Comparison of ENCODE assay signal across 8 cellular contexts in genomic region chr16:24499193-24499814, GRCh38. TPM values are rescaled to one million over a fixed set of nuclear protein-coding genes. Genes with fewer than 3 reads are reported as not detected.
DNase-seq lines count a peak whose midpoint lies in the region; ATAC-seq and TF ChIP-seq lines count a peak whose summit lies in the region.

No MANE protein-coding gene starts in this region.

- H4K20me1 ChIP-seq in osteoblast (ENCODE audit: insufficient read depth, low read length) = no peaks in the 10 kb centered on the region

- no peak overlapping the region for H3K4me2 ChIP-seq in osteoblast (ENCODE audit: insufficient read depth, low read length)

- peaks cover 25% of the 10 kb centered on the region for H3K27me3 Mint-ChIP-seq in activated T-cell treated with anti-CD3 and anti-CD28 coated beads, Interleukin-2, amount 50 U/mL, for 24 hours

- no peaks in the 10 kb centered on the region for H3K27me3 ChIP-seq in osteoblast (ENCODE audit: insufficient read depth, low read length)

- H3K4me1 Mint-ChIP-seq in activated T-cell treated with anti-CD3 and anti-CD28 coated beads, Interleukin-2, amount 50 U/mL, for 24 hours (ENCODE audit: low read depth) = no peaks in the 10 kb centered on the region

- no peaks in the 10 kb centered on the region for H3K9me3 Mint-ChIP-seq in activated T-cell treated with anti-CD3 and anti-CD28 coated beads, Interleukin-2, amount 50 U/mL, for 24 hours

- no peak overlapping the region for H2AFZ ChIP-seq in osteoblast (ENCODE audit: low read length)

- no peak overlapping the region for H3K4me3 Mint-ChIP-seq in activated T-cell treated with anti-CD3 and anti-CD28 coated beads, Interleukin-2, amount 50 U/mL, for 24 hours

- no peak overlapping the region for H3K27ac Mint-ChIP-seq in activated T-cell treated with anti-CD3 and anti-CD28 coated beads, Interleukin-2, amount 50 U/mL, for 24 hours

- TF ChIP-seq CTCF in GM12873 (IDR thresholded peaks at IDR 0.05; ENCODE audit: insufficient read depth, low read depth, low read length, missing control alignments) (peak; percentile 57), osteoblast (IDR thresholded peaks at IDR 0.05; ENCODE audit: extremely low read depth, low read depth, low read length) (peak; percentile 57)

- ATAC-seq in GM21528 (IDR thresholded peaks at IDR 0.05; ENCODE audit: low FRiP score, unreplicated experiment) (no peak), HG03457 (IDR thresholded peaks at IDR 0.05; ENCODE audit: unreplicated experiment) (no peak)

- H3K27ac ChIP-seq in osteoblast (ENCODE audit: low read depth, low read length) = no peak overlapping the region

- no peaks in the 10 kb centered on the region for H3K9me3 ChIP-seq in osteoblast (ENCODE audit: low read depth, low read length)

- H3K4me1 ChIP-seq in osteoblast (ENCODE audit: insufficient read depth, low read length) = no peaks in the 10 kb centered on the region

- no peaks in the 10 kb centered on the region for H3K36me3 Mint-ChIP-seq in activated T-cell treated with anti-CD3 and anti-CD28 coated beads, Interleukin-2, amount 50 U/mL, for 24 hours (ENCODE audit: low read depth)

- DNase-seq in AG08395 (ENCODE audit: low spot score) (peak; percentile 56), NCI-H82 treated with DMSO at 0.1 percent for 48 hours (lab: John Stamatoyannopoulos, UW; ENCODE audit: unreplicated experiment) (peak; percentile 37), dermis blood vessel endothelial cell (peak; percentile 56), osteoblast (ENCODE audit: insufficient read length, low spot score, missing footprints) (peak; percentile 65)
- DNase-seq in activated T-cell treated with anti-CD3 and anti-CD28 coated beads, Interleukin-2, amount 50 U/mL, for 24 hours = no peak

- no peaks in the 10 kb centered on the region for H3K79me2 ChIP-seq in osteoblast (ENCODE audit: insufficient read depth, low read length)

- no peak overlapping the region for H3K4me3 ChIP-seq in osteoblast (ENCODE audit: insufficient read depth, low read length)

- H3K36me3 ChIP-seq in osteoblast (ENCODE audit: insufficient read depth, low read length) = no peaks in the 10 kb centered on the region

RNA-seq across cellular contexts. Expression of gene RBBP6, which starts 40.1 kb away (rescaled TPM):
- total RNA-seq in dermis blood vessel endothelial cell = 21.2 and 27.4 TPM in 2 replicates
- total RNA-seq in osteoblast = 26.5 and 31.5 TPM in 2 replicates
